Comparison of ENCODE assay signal across 18 cellular contexts in the genomic region with DNA sequence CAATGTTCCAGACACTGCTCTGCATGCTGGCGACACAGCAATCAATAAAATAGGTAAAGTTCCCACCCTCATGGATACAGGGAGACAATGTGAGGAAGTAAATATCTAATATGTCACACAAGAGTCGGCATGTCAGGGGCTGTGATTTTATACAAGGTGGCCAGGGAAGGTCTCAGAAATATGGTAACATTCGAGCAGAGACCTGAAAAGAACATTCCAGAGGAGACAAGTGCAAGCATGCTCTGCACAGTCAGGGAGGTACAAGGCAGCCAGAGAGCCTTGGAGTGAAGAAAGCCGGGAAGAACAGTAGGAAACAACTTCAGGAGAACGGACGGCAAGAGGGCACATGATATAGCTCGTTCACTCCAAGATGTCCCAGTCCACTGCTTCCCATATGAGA.
"Had no signal": no experiment of that assay in that cellular context is flagged by ENCODE, and none has a peak within 500 bp of the region (broad histone marks: within the 10 kb centered on the region; RNA-seq: fewer than 3 reads in every experiment).

No MANE protein-coding gene starts in this region.

- H3K4me3 ChIP-seq: coronary artery, esophagus muscularis mucosa, hepatocyte, smooth muscle cell had no signal

- H3K9me3 ChIP-seq: esophagus muscularis mucosa, neutrophil had no signal

- H3K9me3 Mint-ChIP-seq: endodermal cell, nephron progenitor cell, type B pancreatic cell had no signal

- H3K27ac Mint-ChIP-seq: endodermal cell; naive thymus-derived CD4-positive, alpha-beta T cell; nephron progenitor cell; type B pancreatic cell had no signal

- H3K27me3 Mint-ChIP-seq: naive thymus-derived CD4-positive, alpha-beta T cell; type B pancreatic cell had no signal

- DNase-seq: effector CD4-positive, alpha-beta T cell; endodermal cell; head of caudate nucleus; kidney glomerular epithelial cell; naive thymus-derived CD4-positive, alpha-beta T cell; nephron progenitor cell; posterior cingulate gyrus; right cardiac atrium; stimulated activated CD4-positive, alpha-beta T cell treated with anti-CD3 and anti-CD28 coated beads, Interleukin-2, amount 100 ng/mL, for 48 hours; stimulated activated naive CD4-positive, alpha-beta T cell treated with Interleukin-2 at 50 U/mL for 16 hours had no signal

- H3K4me2 ChIP-seq: hepatocyte, smooth muscle cell had no signal

- H3K4me1 Mint-ChIP-seq: endodermal cell; naive thymus-derived CD4-positive, alpha-beta T cell; nephron progenitor cell had no signal

- H3K36me3 ChIP-seq: esophagus muscularis mucosa, neutrophil had no signal

- H3K79me2 ChIP-seq: hepatocyte had no signal

- H3K4me3 Mint-ChIP-seq: endodermal cell; naive thymus-derived CD4-positive, alpha-beta T cell; nephron progenitor cell; type B pancreatic cell had no signal

- H3K27ac ChIP-seq: coronary artery, esophagus muscularis mucosa, hepatocyte, neutrophil had no signal

- ATAC-seq: naive thymus-derived CD4-positive, alpha-beta T cell; right cardiac atrium had no signal

- H3K27me3 ChIP-seq: esophagus muscularis mucosa, hepatocyte, neutrophil had no signal

- H2AFZ ChIP-seq: hepatocyte had no signal

- H3K36me3 Mint-ChIP-seq: naive thymus-derived CD4-positive, alpha-beta T cell; type B pancreatic cell had no signal

- FAIRE-seq: endothelial cell of umbilical vein, urothelium cell line had no signal
